In genomic region chr12:123531091-123531490, GRCh38 we compare ENCODE assay signal across 19 cellular contexts. TPM values are rescaled to one million over a fixed set of nuclear protein-coding genes. Genes with fewer than 3 reads are reported as not detected.
DNase-seq lines count a peak whose midpoint lies in the region; ATAC-seq and TF ChIP-seq lines count a peak whose summit lies in the region.
"Had no signal": no experiment of that assay in that cellular context is flagged by ENCODE, and none has a peak within 500 bp of the region (broad histone marks: within the 10 kb centered on the region; RNA-seq: fewer than 3 reads in every experiment).

No MANE protein-coding gene starts in this region.

- H3K27ac ChIP-seq in RWPE1 (peak overlapping the region; percentile 54; the same call in 1 of the 2 replicates), hepatocyte (no peak overlapping the region), sigmoid colon (peak overlapping the region; percentile 22 to 95 (median 82))

- DNase-seq in RWPE1 (ENCODE audit: low spot score): no peak
- peak; percentile 22 for DNase-seq in dermis blood vessel endothelial cell
- DNase-seq in hepatocyte (ENCODE audit: low spot score): no peak
- DNase-seq in sigmoid colon: no peak
- no peak for DNase-seq in NCI-H1417 (lab: John Stamatoyannopoulos, UW)
- no peak for DNase-seq in RPMI8226
- DNase-seq: activated T-cell treated with anti-CD3 and anti-CD28 coated beads for 4 hours; CD8-positive, alpha-beta T cell; effector CD4-positive, alpha-beta T cell; Karpas-422; left colon; NCI-H1105; NCI-H526 treated with DMSO at 0.1 percent for 48 hours; PC-3; stomach had no signal

- no peak for TF ChIP-seq POLR2A in sigmoid colon (IDR thresholded peaks at IDR 0.05)

- no peaks in the 10 kb centered on the region for H3K36me3 ChIP-seq in hepatocyte (replicated peaks; ENCODE audit: insufficient read depth, low read depth)
- peaks cover 0 to 5% (median 0%) of the 10 kb centered on the region in 4 donors for H3K36me3 ChIP-seq in sigmoid colon
- H3K36me3 ChIP-seq: prostate gland had no signal

- H2AFZ ChIP-seq in hepatocyte: no peak overlapping the region

- peaks cover 31% of the 10 kb centered on the region for H3K79me2 ChIP-seq in hepatocyte

- peak overlapping the region; percentile 93 for H3K4me2 ChIP-seq in hepatocyte

- H3K27me3 ChIP-seq in hepatocyte (no peaks in the 10 kb centered on the region), sigmoid colon (no peaks in the 10 kb centered on the region)

- CTCF ChIA-PET in RWPE1 (lab: Yijun Ruan, JAX): no interaction called here

- TF ChIP-seq CTCF in RWPE1 (conservative IDR thresholded peaks at IDR 0.05; ENCODE audit: low read depth): no peak
- no peak for TF ChIP-seq CTCF in hepatocyte (IDR thresholded peaks at IDR 0.05; ENCODE audit: poor library complexity)
- no peak for TF ChIP-seq CTCF in sigmoid colon (IDR thresholded peaks at IDR 0.05)

- H3K9me3 ChIP-seq in hepatocyte (ENCODE audit: low read depth): no peaks in the 10 kb centered on the region
- H3K9me3 ChIP-seq in sigmoid colon: no peaks in the 10 kb centered on the region
- H3K9me3 ChIP-seq: prostate gland, stomach had no signal

- POLR2A ChIA-PET in RWPE1 (lab: Yijun Ruan, JAX; ENCODE audit: low non-redundant PET): no interaction called here

- H3K4me3 ChIP-seq in hepatocyte (no peak overlapping the region), sigmoid colon (no peak overlapping the region)
- H3K4me3 ChIP-seq: prostate gland had no signal

- no peaks in the 10 kb centered on the region for H3K9me2 ChIP-seq in hepatocyte (replicated peaks; ENCODE audit: insufficient read depth)

- ATAC-seq in HG03097 (IDR thresholded peaks at IDR 0.05; ENCODE audit: low FRiP score, unreplicated experiment): no peak
- ATAC-seq in GM18511 (IDR thresholded peaks at IDR 0.05; ENCODE audit: unreplicated experiment): no peak
- ATAC-seq: CD8-positive, alpha-beta T cell; HCT116; left colon; PC-3 had no signal

- 90% methylated on average over 7 of the region's 7 CpGs for WGBS in hepatocyte (ENCODE audit: low lambda C conversion rate, missing lambda C conversion rate)
- WGBS in sigmoid colon, 2 donors: 80 to 85% methylated on average over 7 of the region's 7 CpGs

- peaks cover 7% of the 10 kb centered on the region for H4K20me1 ChIP-seq in hepatocyte (ENCODE audit: insufficient read depth, poor library complexity, severe bottlenecking)

- TF ChIP-seq EP300 in sigmoid colon (IDR thresholded peaks at IDR 0.05): no peak

- H3K4me1 ChIP-seq in hepatocyte (ENCODE audit: insufficient read depth) (peaks cover 13% of the 10 kb centered on the region), sigmoid colon (peaks cover 0 to 33% (median 33%) of the 10 kb centered on the region in 4 donors)

- intact Hi-C loops in sigmoid colon (cut with DNase I): loop anchor here (10.0 kb wide), 1 partner anchor 96 kb away; the partner anchor contains the start of gene RILPL2

RNA-seq across cellular contexts. Expression of gene RILPL1, which starts 2.4 kb away (rescaled TPM):
- 6.0 and 7.4 TPM in 2 replicates for total RNA-seq in dermis blood vessel endothelial cell
- 10.2 and 13.6 TPM in 2 replicates for total RNA-seq in hepatocyte
- 17.5 and 21.6 TPM in 2 replicates for polyA plus RNA-seq in hepatocyte
- 10 to 100 TPM; 12.1 to 30.5 (median 18.3) TPM for total RNA-seq in sigmoid colon
- polyA plus RNA-seq in sigmoid colon: 1 to 10 TPM; 1.4 to 4.2 (median 3.0) TPM

RNA-seq across cellular contexts. Expression of gene TMED2, which starts 53.3 kb away (rescaled TPM):
- 359 and 361 TPM in 2 replicates for total RNA-seq in dermis blood vessel endothelial cell
- 440 and 447 TPM in 2 replicates for total RNA-seq in hepatocyte
- 385 and 399 TPM in 2 replicates for polyA plus RNA-seq in hepatocyte
- 100 to 1,000 TPM; 128 to 161 (median 144) TPM for total RNA-seq in sigmoid colon
- polyA plus RNA-seq in sigmoid colon: 100 to 1,000 TPM in 1 of 3 donors, 10 to 100 TPM in 2; 57.1 to 128 (median 58.7) TPM
